29 cellular contexts compared by ENCODE assay signal in genomic region chr1:161483361-161483760, GRCh38. TPM values are rescaled to one million over a fixed set of nuclear protein-coding genes. Genes with fewer than 3 reads are reported as not detected.
"Had no signal": no experiment of that assay in that cellular context is flagged by ENCODE, and none has a peak within 500 bp of the region (broad histone marks: within the 10 kb centered on the region; RNA-seq: fewer than 3 reads in every experiment).

No MANE protein-coding gene starts in this region.

- H3K9me3 ChIP-seq: spleen, suprapubic skin, tibial artery, upper lobe of right lung had no signal

- H3K36me3 Mint-ChIP-seq: activated naive CD4-positive, alpha-beta T cell treated with anti-CD3 and anti-CD28 coated beads, Interleukin-2, amount 10 ng/mL, durations not matched to agents 7 days and 5 days; naive thymus-derived CD4-positive, alpha-beta T cell had no signal

- H3K27ac ChIP-seq: spleen, suprapubic skin, tibial artery, upper lobe of right lung had no signal

- DNase-seq: activated CD4-positive, alpha-beta memory T cell treated with anti-CD3 and anti-CD28 coated beads, Interleukin-2, amount 10 ng/mL, durations not matched to agents 7 days and 5 days; activated CD4-positive, alpha-beta T cell treated with anti-CD3 and anti-CD28 coated beads for 1 hour; activated CD4-positive, alpha-beta T cell treated with anti-CD3 and anti-CD28 coated beads, Interleukin-2, amount 10 ng/mL, durations not matched to agents 7 days and 5 days; activated CD8-positive, alpha-beta memory T cell treated with anti-CD3 and anti-CD28 coated beads, Interleukin-2, amount 50 U/mL, for 48 hours; activated gamma-delta T cell; activated naive CD4-positive, alpha-beta T cell treated with anti-CD3 and anti-CD28 coated beads, Interleukin-2, amount 10 ng/mL, durations not matched to agents 7 days and 5 days; activated T-cell treated with anti-CD3 and anti-CD28 coated beads, Interleukin-2, amount 50 U/mL, for 24 hours; amniotic stem cell; caudate nucleus; dermis blood vessel endothelial cell; effector CD8-positive, alpha-beta T cell; erythroblast; head of caudate nucleus; hippocampal formation; kidney; left colon; midbrain; naive thymus-derived CD4-positive, alpha-beta T cell; nucleus accumbens; right cardiac atrium; spleen; stimulated activated naive CD4-positive, alpha-beta T cell; T-helper 9 cell; tibial artery; upper lobe of right lung had no signal

- H3K4me3 ChIP-seq: spleen, suprapubic skin, tibial artery, upper lobe of right lung had no signal

- H3K4me3 Mint-ChIP-seq: activated CD4-positive, alpha-beta memory T cell treated with anti-CD3 and anti-CD28 coated beads, Interleukin-2, amount 10 ng/mL, durations not matched to agents 7 days and 5 days; activated CD4-positive, alpha-beta T cell treated with anti-CD3 and anti-CD28 coated beads, Interleukin-2, amount 10 ng/mL, durations not matched to agents 7 days and 5 days; activated naive CD4-positive, alpha-beta T cell treated with anti-CD3 and anti-CD28 coated beads, Interleukin-2, amount 10 ng/mL, durations not matched to agents 7 days and 5 days; activated T-cell treated with anti-CD3 and anti-CD28 coated beads, Interleukin-2, amount 50 U/mL, for 24 hours; naive thymus-derived CD4-positive, alpha-beta T cell; T-helper 1 cell treated with Interleukin-12 subunit alpha and Interleukin-12 subunit beta and Interleukin-4 antibody, amounts not matched to agents 30 μg/mL and 1 μg/mL, for 36 hours had no signal

- H3K36me3 ChIP-seq: spleen, suprapubic skin, tibial artery, upper lobe of right lung had no signal

- H3K27me3 ChIP-seq: upper lobe of right lung had no signal

- ATAC-seq: left colon; naive thymus-derived CD4-positive, alpha-beta T cell; right cardiac atrium; upper lobe of right lung had no signal

- H3K9me3 Mint-ChIP-seq: activated CD4-positive, alpha-beta memory T cell treated with anti-CD3 and anti-CD28 coated beads, Interleukin-2, amount 10 ng/mL, durations not matched to agents 7 days and 5 days; activated CD4-positive, alpha-beta T cell treated with anti-CD3 and anti-CD28 coated beads, Interleukin-2, amount 10 ng/mL, durations not matched to agents 7 days and 5 days; activated T-cell treated with anti-CD3 and anti-CD28 coated beads, Interleukin-2, amount 50 U/mL, for 24 hours; T-helper 1 cell treated with Interleukin-12 subunit alpha and Interleukin-12 subunit beta and Interleukin-4 antibody, amounts not matched to agents 30 μg/mL and 1 μg/mL, for 36 hours had no signal

- H3K4me1 Mint-ChIP-seq: activated CD4-positive, alpha-beta T cell treated with anti-CD3 and anti-CD28 coated beads, Interleukin-2, amount 10 ng/mL, durations not matched to agents 7 days and 5 days; activated naive CD4-positive, alpha-beta T cell treated with anti-CD3 and anti-CD28 coated beads, Interleukin-2, amount 10 ng/mL, durations not matched to agents 7 days and 5 days had no signal

- H3K27ac Mint-ChIP-seq: activated CD4-positive, alpha-beta memory T cell treated with anti-CD3 and anti-CD28 coated beads, Interleukin-2, amount 10 ng/mL, durations not matched to agents 7 days and 5 days; activated CD4-positive, alpha-beta T cell treated with anti-CD3 and anti-CD28 coated beads, Interleukin-2, amount 10 ng/mL, durations not matched to agents 7 days and 5 days; activated naive CD4-positive, alpha-beta T cell treated with anti-CD3 and anti-CD28 coated beads, Interleukin-2, amount 10 ng/mL, durations not matched to agents 7 days and 5 days; activated T-cell treated with anti-CD3 and anti-CD28 coated beads, Interleukin-2, amount 50 U/mL, for 24 hours; naive thymus-derived CD4-positive, alpha-beta T cell; T-helper 1 cell treated with Interleukin-12 subunit alpha and Interleukin-12 subunit beta and Interleukin-4 antibody, amounts not matched to agents 30 μg/mL and 1 μg/mL, for 36 hours had no signal

RNA-seq across cellular contexts. Expression of gene FCGR2A, which starts 21.9 kb away (rescaled TPM):
- total RNA-seq: activated CD4-positive, alpha-beta T cell treated with anti-CD3 and anti-CD28 coated beads, Interleukin-2, amount 10 ng/mL, durations not matched to agents 7 days and 5 days; astrocyte; pulmonary artery endothelial cell had no signal
